Comparison of ENCODE assay signal across 1 cellular context in genomic region chr2:161265874-161266273, GRCh38.
TF ChIP-seq lines count a peak whose summit lies in the region.

No MANE protein-coding gene starts in this region.

TF ChIP-seq in HepG2, 621 proteins besides CTCF, POLR2A, EP300 and RAD21:
- TF ChIP-seq, protein P1, sequence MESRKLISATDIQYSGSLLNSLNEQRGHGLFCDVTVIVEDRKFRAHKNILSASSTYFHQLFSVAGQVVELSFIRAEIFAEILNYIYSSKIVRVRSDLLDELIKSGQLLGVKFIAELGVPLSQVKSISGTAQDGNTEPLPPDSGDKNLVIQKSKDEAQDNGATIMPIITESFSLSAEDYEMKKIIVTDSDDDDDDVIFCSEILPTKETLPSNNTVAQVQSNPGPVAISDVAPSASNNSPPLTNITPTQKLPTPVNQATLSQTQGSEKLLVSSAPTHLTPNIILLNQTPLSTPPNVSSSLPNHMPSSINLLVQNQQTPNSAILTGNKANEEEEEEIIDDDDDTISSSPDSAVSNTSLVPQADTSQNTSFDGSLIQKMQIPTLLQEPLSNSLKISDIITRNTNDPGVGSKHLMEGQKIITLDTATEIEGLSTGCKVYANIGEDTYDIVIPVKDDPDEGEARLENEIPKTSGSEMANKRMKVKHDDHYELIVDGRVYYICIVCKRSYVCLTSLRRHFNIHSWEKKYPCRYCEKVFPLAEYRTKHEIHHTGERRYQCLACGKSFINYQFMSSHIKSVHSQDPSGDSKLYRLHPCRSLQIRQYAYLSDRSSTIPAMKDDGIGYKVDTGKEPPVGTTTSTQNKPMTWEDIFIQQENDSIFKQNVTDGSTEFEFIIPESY (CRISPR knock-in tag; IDR thresholded peaks at IDR 0.05) = peak; percentile 80; the same call in 1 of the 2 replicates
- peak; percentile 18; the same call in 1 of the 2 replicates for TF ChIP-seq FOXA3 (CRISPR knock-in tag; IDR thresholded peaks at IDR 0.05)
- TF ChIP-seq, protein P2, sequence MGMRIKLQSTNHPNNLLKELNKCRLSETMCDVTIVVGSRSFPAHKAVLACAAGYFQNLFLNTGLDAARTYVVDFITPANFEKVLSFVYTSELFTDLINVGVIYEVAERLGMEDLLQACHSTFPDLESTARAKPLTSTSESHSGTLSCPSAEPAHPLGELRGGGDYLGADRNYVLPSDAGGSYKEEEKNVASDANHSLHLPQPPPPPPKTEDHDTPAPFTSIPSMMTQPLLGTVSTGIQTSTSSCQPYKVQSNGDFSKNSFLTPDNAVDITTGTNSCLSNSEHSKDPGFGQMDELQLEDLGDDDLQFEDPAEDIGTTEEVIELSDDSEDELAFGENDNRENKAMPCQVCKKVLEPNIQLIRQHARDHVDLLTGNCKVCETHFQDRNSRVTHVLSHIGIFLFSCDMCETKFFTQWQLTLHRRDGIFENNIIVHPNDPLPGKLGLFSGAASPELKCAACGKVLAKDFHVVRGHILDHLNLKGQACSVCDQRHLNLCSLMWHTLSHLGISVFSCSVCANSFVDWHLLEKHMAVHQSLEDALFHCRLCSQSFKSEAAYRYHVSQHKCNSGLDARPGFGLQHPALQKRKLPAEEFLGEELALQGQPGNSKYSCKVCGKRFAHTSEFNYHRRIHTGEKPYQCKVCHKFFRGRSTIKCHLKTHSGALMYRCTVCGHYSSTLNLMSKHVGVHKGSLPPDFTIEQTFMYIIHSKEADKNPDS (CRISPR knock-in tag; IDR thresholded peaks at IDR 0.05) = no peak
